In the genomic region with DNA sequence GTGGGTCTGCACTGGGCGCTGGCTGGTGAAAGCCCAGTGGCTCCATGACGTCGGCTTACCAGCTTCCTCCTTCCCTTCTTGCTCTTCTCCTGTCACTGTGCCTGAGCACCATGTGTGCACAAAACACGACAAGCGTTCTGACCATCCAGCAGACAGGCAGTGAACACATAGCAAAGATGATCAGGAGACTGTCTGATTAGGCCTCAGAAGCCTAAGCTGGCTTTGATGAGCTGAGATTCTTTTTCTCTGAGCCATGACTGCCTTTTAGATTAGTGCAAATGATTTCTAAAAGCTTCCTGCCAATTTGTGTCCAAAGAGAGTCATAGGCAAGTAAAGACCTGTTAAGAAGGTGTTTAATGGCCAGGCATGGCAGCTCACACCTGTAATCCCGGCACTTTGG, we compare ENCODE assay signal across 21 cellular contexts. TPM values are rescaled to one million over a fixed set of nuclear protein-coding genes. Genes with fewer than 3 reads are reported as not detected.
"Had no signal": no experiment of that assay in that cellular context is flagged by ENCODE, and none has a peak within 500 bp of the region (broad histone marks: within the 10 kb centered on the region; RNA-seq: fewer than 3 reads in every experiment).

No MANE protein-coding gene starts in this region.

- H3K9me3 ChIP-seq: mucosa of descending colon, uterus had no signal

- H3K4me1 Mint-ChIP-seq: central memory CD8-positive, alpha-beta T cell; naive thymus-derived CD4-positive, alpha-beta T cell had no signal

- H3K9me3 Mint-ChIP-seq: activated B cell treated with CpG ODN at 0.5 μM for 24 hours; activated CD8-positive, alpha-beta T cell treated with anti-CD3 and anti-CD28 coated beads for 36 hours; activated naive CD4-positive, alpha-beta T cell treated with anti-CD3 and anti-CD28 coated beads, Interleukin-2, amount 50 U/mL, for 72 hours; central memory CD8-positive, alpha-beta T cell; naive thymus-derived CD4-positive, alpha-beta T cell; stimulated activated effector memory CD8-positive, alpha-beta T cell treated with anti-CD3 and anti-CD28 coated beads, Interleukin-12 subunit alpha, Interleukin-12 subunit beta, amount 100 ng/mL, for 72 hours had no signal

- H3K27me3 Mint-ChIP-seq: activated B cell treated with CpG ODN at 0.5 μM for 24 hours; activated CD8-positive, alpha-beta T cell treated with anti-CD3 and anti-CD28 coated beads for 36 hours had no signal

- H3K36me3 Mint-ChIP-seq: activated naive CD4-positive, alpha-beta T cell treated with anti-CD3 and anti-CD28 coated beads, Interleukin-2, amount 50 U/mL, for 72 hours; stimulated activated effector memory CD8-positive, alpha-beta T cell treated with anti-CD3 and anti-CD28 coated beads, Interleukin-12 subunit alpha, Interleukin-12 subunit beta, amount 100 ng/mL, for 72 hours had no signal

- H3K4me3 Mint-ChIP-seq: activated B cell treated with CpG ODN at 0.5 μM for 24 hours; activated CD8-positive, alpha-beta T cell treated with anti-CD3 and anti-CD28 coated beads for 36 hours; central memory CD8-positive, alpha-beta T cell; naive thymus-derived CD4-positive, alpha-beta T cell; stimulated activated effector memory CD8-positive, alpha-beta T cell treated with anti-CD3 and anti-CD28 coated beads, Interleukin-12 subunit alpha, Interleukin-12 subunit beta, amount 100 ng/mL, for 72 hours had no signal

- H3K27ac ChIP-seq: coronary artery, hepatocyte, uterus had no signal

- ATAC-seq: activated CD8-positive, alpha-beta T cell treated with anti-CD3 and anti-CD28 coated beads for 36 hours; activated naive CD4-positive, alpha-beta T cell treated with anti-CD3 and anti-CD28 coated beads, Interleukin-2, amount 50 U/mL, for 72 hours; left lobe of liver; mucosa of descending colon; naive thymus-derived CD4-positive, alpha-beta T cell; stimulated activated effector memory CD8-positive, alpha-beta T cell treated with anti-CD3 and anti-CD28 coated beads, Interleukin-12 subunit alpha, Interleukin-12 subunit beta, amount 100 ng/mL, for 72 hours had no signal

- H3K4me3 ChIP-seq: coronary artery, hepatocyte, mucosa of descending colon, uterus had no signal

- H3K27ac Mint-ChIP-seq: activated B cell treated with CpG ODN at 0.5 μM for 24 hours; activated CD8-positive, alpha-beta T cell treated with anti-CD3 and anti-CD28 coated beads for 36 hours; activated naive CD4-positive, alpha-beta T cell treated with anti-CD3 and anti-CD28 coated beads, Interleukin-2, amount 50 U/mL, for 72 hours; stimulated activated effector memory CD8-positive, alpha-beta T cell treated with anti-CD3 and anti-CD28 coated beads, Interleukin-12 subunit alpha, Interleukin-12 subunit beta, amount 100 ng/mL, for 72 hours had no signal

- H3K27me3 ChIP-seq: hepatocyte, uterus had no signal

- H3K36me3 ChIP-seq: uterus had no signal

- FAIRE-seq: TTC549 had no signal

- DNase-seq: activated B cell treated with CpG ODN at 0.5 μM for 24 hours; activated CD4-positive, alpha-beta T cell treated with anti-CD3 and anti-CD28 coated beads for 48 hours; activated CD8-positive, alpha-beta T cell treated with anti-CD3 and anti-CD28 coated beads for 36 hours; activated gamma-delta T cell; activated T-cell treated with anti-CD3 and anti-CD28 coated beads, Interleukin-2, amount 50 U/mL, for 48 hours; effector memory CD4-positive, alpha-beta T cell; erythroblast; islet precursor cell; mucosa of descending colon; naive thymus-derived CD4-positive, alpha-beta T cell; stimulated activated CD4-positive, alpha-beta T cell treated with anti-CD3 and anti-CD28 coated beads, Interleukin-12 subunit alpha, Interleukin-12 subunit beta, amount 100 ng/mL, for 4 hours; stimulated activated CD4-positive, alpha-beta T cell treated with anti-CD3 and anti-CD28 coated beads, Interleukin-2, amount 100 ng/mL, for 24 hours; T-helper 2 cell; uterus had no signal

RNA-seq across cellular contexts. Expression of a gene that starts 37.9 kb away (rescaled TPM):
- total RNA-seq: activated B cell treated with CpG ODN at 0.5 μM for 24 hours; activated CD8-positive, alpha-beta T cell treated with anti-CD3 and anti-CD28 coated beads for 36 hours; activated naive CD4-positive, alpha-beta T cell treated with anti-CD3 and anti-CD28 coated beads, Interleukin-2, amount 50 U/mL, for 72 hours; naive thymus-derived CD4-positive, alpha-beta T cell had no signal
